Comparison of ENCODE assay signal across 15 cellular contexts in the genomic region with DNA sequence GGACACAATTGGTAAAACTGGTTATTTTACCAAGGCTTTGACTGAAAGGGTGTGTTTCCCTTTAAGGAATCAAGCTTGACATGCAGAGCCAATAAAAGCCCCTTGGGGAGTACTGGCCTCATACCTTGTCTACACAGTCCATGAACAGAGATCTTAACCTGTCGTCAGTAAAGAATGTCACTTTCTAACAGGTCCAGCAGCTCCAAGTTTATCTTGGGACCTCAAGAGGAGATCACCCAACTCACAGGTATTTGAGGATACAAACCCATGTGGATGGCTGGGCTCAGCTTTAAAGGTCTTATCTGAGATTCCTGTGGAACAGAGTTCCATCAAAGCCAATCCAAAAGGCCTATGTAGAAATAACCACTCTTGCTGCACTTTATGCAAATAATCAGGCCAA.
"Had no signal": no experiment of that assay in that cellular context is flagged by ENCODE, and none has a peak within 500 bp of the region (broad histone marks: within the 10 kb centered on the region; RNA-seq: fewer than 3 reads in every experiment).

No MANE protein-coding gene starts in this region.

- H3K4me3 ChIP-seq: cardiac muscle cell, transverse colon had no signal

- H3K27ac ChIP-seq: cardiac muscle cell, transverse colon had no signal

- ATAC-seq: esophagus mucosa; left cardiac atrium; natural killer cell treated with Interleukin-12 subunit alpha and Interleukin-12 subunit beta and Interleukin-15 and Interleukin-18, amount 100 ng/mL, for 72 hours; right cardiac atrium; stimulated activated effector memory CD8-positive, alpha-beta T cell treated with anti-CD3 and anti-CD28 coated beads, Interleukin-12 subunit alpha, Interleukin-12 subunit beta, amount 100 ng/mL, for 72 hours had no signal

- H3K27me3 ChIP-seq: cardiac muscle cell, transverse colon had no signal

- H3K36me3 ChIP-seq: cardiac muscle cell, transverse colon had no signal

- H3K4me3 Mint-ChIP-seq: immature natural killer cell; natural killer cell treated with Interleukin-12 subunit alpha and Interleukin-12 subunit beta and Interleukin-15 and Interleukin-18, amount 100 ng/mL, for 72 hours had no signal

- H3K9me3 Mint-ChIP-seq: natural killer cell treated with Interleukin-12 subunit alpha and Interleukin-12 subunit beta and Interleukin-15 and Interleukin-18, amount 100 ng/mL, for 72 hours; stimulated activated effector memory CD8-positive, alpha-beta T cell treated with anti-CD3 and anti-CD28 coated beads, Interleukin-12 subunit alpha, Interleukin-12 subunit beta, amount 100 ng/mL, for 72 hours had no signal

- H3K9me3 ChIP-seq: transverse colon had no signal

- DNase-seq: activated CD4-positive, alpha-beta T cell treated with anti-CD3 and anti-CD28 coated beads for 48 hours; activated effector memory CD4-positive, alpha-beta T cell treated with anti-CD3 and anti-CD28 coated beads, Interleukin-2, amount 50 U/mL, for 16 hours; immature natural killer cell; left cardiac atrium; nucleus accumbens; right cardiac atrium; small intestine; substantia nigra; SW 1271; T-helper 9 cell; transverse colon had no signal

- H3K27me3 Mint-ChIP-seq: natural killer cell treated with Interleukin-12 subunit alpha and Interleukin-12 subunit beta and Interleukin-15 and Interleukin-18, amount 100 ng/mL, for 72 hours had no signal
